16 cellular contexts compared by ENCODE assay signal in genomic region chr1:32047701-32048100, GRCh38.
"Had no signal": no experiment of that assay in that cellular context is flagged by ENCODE, and none has a peak within 500 bp of the region (broad histone marks: within the 10 kb centered on the region; RNA-seq: fewer than 3 reads in every experiment).

No MANE protein-coding gene starts in this region.

- H3K27me3 ChIP-seq: colonic mucosa, transverse colon had no signal

- DNase-seq: activated CD4-positive, alpha-beta T cell treated with anti-CD3 and anti-CD28 coated beads for 4 hours; activated CD8-positive, alpha-beta memory T cell treated with anti-CD3 and anti-CD28 coated beads for 24 hours; activated effector memory CD4-positive, alpha-beta T cell treated with Interleukin-2 at 50 U/mL for 16 hours; activated naive CD8-positive, alpha-beta T cell treated with anti-CD3 and anti-CD28 coated beads, Interleukin-2, amount 10 ng/mL, durations not matched to agents 7 days and 5 days; aorta; colonic mucosa; effector CD4-positive, alpha-beta T cell; hypothalamus; naive B cell; right cardiac atrium; stimulated activated naive CD4-positive, alpha-beta T cell; substantia nigra; T1000; transverse colon had no signal

- H3K4me3 ChIP-seq: colonic mucosa, smooth muscle cell, transverse colon had no signal

- H3K4me2 ChIP-seq: smooth muscle cell had no signal

- H3K36me3 ChIP-seq: colonic mucosa had no signal

- H3K9me3 Mint-ChIP-seq: activated naive CD8-positive, alpha-beta T cell treated with anti-CD3 and anti-CD28 coated beads, Interleukin-2, amount 10 ng/mL, durations not matched to agents 7 days and 5 days; naive B cell had no signal

- H3K9me3 ChIP-seq: colonic mucosa, transverse colon had no signal

- H3K4me1 ChIP-seq: colonic mucosa, transverse colon had no signal

- H3K27ac ChIP-seq: colonic mucosa, transverse colon, VCaP had no signal

- H3K4me3 Mint-ChIP-seq: activated naive CD8-positive, alpha-beta T cell treated with anti-CD3 and anti-CD28 coated beads, Interleukin-2, amount 10 ng/mL, durations not matched to agents 7 days and 5 days; naive B cell had no signal

- ATAC-seq: right cardiac atrium had no signal

- H3K27me3 Mint-ChIP-seq: activated naive CD8-positive, alpha-beta T cell treated with anti-CD3 and anti-CD28 coated beads, Interleukin-2, amount 10 ng/mL, durations not matched to agents 7 days and 5 days; naive B cell had no signal
